ENCODE assay signal across 7 cellular contexts in genomic region chr9:21030389-21031035, GRCh38. TPM values are rescaled to one million over a fixed set of nuclear protein-coding genes. Genes with fewer than 3 reads are reported as not detected.
DNase-seq lines count a peak whose midpoint lies in the region; ATAC-seq and TF ChIP-seq lines count a peak whose summit lies in the region.

No MANE protein-coding gene starts in this region.

- peaks cover 7% of the 10 kb centered on the region for H3K4me1 ChIP-seq in IMR-90 (ENCODE audit: control insufficient read depth, insufficient read depth, low read length)
- H3K4me1 ChIP-seq in thoracic aorta (ENCODE audit: control insufficient read depth in 1 of 2, low read depth in 2 of 2) = peaks cover 0 to 18% of the 10 kb centered on the region in 2 donors

- no peak overlapping the region for H2BK15ac ChIP-seq in IMR-90 (ENCODE audit: low read depth, low read length)

- no peak overlapping the region for H3K9ac ChIP-seq in IMR-90 (ENCODE audit: low read depth, low read length)

- CTCF ChIA-PET in IMR-90 (lab: Yijun Ruan, JAX) = no interaction called here

- H3K79me1 ChIP-seq in IMR-90 (ENCODE audit: low read depth in 1 of 2, low read length in 2 of 2) = no peaks in the 10 kb centered on the region

- no peaks in the 10 kb centered on the region for H3K27me3 ChIP-seq in IMR-90 (ENCODE audit: control insufficient read depth, insufficient read depth, low read length)
- H3K27me3 ChIP-seq in thoracic aorta (replicated peaks; ENCODE audit: insufficient read depth) = no peaks in the 10 kb centered on the region

- no peak overlapping the region for H3K18ac ChIP-seq in IMR-90 (ENCODE audit: low read depth, low read length)

- H3K9me1 ChIP-seq in IMR-90 (ENCODE audit: insufficient read depth, low read length) = peaks cover 5% of the 10 kb centered on the region; the same call in 1 of the 2 replicates

- H2BK120ac ChIP-seq in IMR-90 (ENCODE audit: low read depth, low read length) = no peak overlapping the region

- H3K27ac ChIP-seq in IMR-90 (ENCODE audit: insufficient read depth, low read length) = no peak overlapping the region
- H3K27ac ChIP-seq in angular gyrus (ENCODE audit: low read depth, low read length) = peak overlapping the region; percentile 71
- H3K27ac ChIP-seq in thoracic aorta = peak overlapping the region; percentile 74 to 78

- H3K4ac ChIP-seq in IMR-90 (ENCODE audit: low read depth, low read length) = 0 out of 2 replicates have a peak overlapping the region, but pooled peaks have one; percentile 15

- no CpG with 5 or more reads among the region's 5 CpGs for WGBS in IMR-90 (ENCODE audit: extremely low coverage in 2 of 2, insufficient read length in 1 of 2), 2 experiments

- no peak overlapping the region; the same call in 1 of the 2 replicates for H3K14ac ChIP-seq in IMR-90 (replicated peaks; ENCODE audit: low read depth, low read length)

- no peak overlapping the region for H3K23ac ChIP-seq in IMR-90 (ENCODE audit: low read depth, low read length)

- H4K91ac ChIP-seq in IMR-90 (ENCODE audit: insufficient read depth, low read depth, low read length) = no peak overlapping the region

- H3K4me3 ChIP-seq in IMR-90 (ENCODE audit: insufficient read depth, low read depth, low read length) (no peak overlapping the region), thoracic aorta (peak overlapping the region; percentile 81)

- H3K9me3 ChIP-seq in IMR-90 (ENCODE audit: control insufficient read depth, insufficient read depth, low read length) = no peaks in the 10 kb centered on the region
- no peaks in the 10 kb centered on the region for H3K9me3 ChIP-seq in thoracic aorta

- no peak overlapping the region for H2BK20ac ChIP-seq in IMR-90 (ENCODE audit: low read depth, low read length)

- dilution Hi-C loops in IMR-90 (cut with HindIII; ENCODE audit: low sequenced_read_pairs, unreplicated experiment) = no loop called here

- in situ Hi-C loops in GM13976 (cut with MboI; ENCODE audit: low sequenced_read_pairs, unreplicated experiment) (no loop called here), IMR-90 (cut with MboI; ENCODE audit: low sequenced_read_pairs) (no loop called here)

- TF ChIP-seq CTCF in GM13976 (IDR thresholded peaks at IDR 0.05; ENCODE audit: borderline replicate concordance, control extremely low read depth, extremely low read depth, insufficient read depth, missing control alignments) (no peak), IMR-90 (conservative IDR thresholded peaks at IDR 0.05; ENCODE audit: low read depth, low read length) (no peak), thoracic aorta (IDR thresholded peaks at IDR 0.05) (no peak)

- no peak overlapping the region for H3K56ac ChIP-seq in IMR-90 (ENCODE audit: extremely low read depth, insufficient read depth, low read length)

- TF ChIP-seq POLR2A in IMR-90 (IDR thresholded peaks at IDR 0.05; ENCODE audit: low read depth, low read length) = no peak

- no peak overlapping the region for H2AK5ac ChIP-seq in IMR-90 (ENCODE audit: low read depth, low read length)

- ATAC-seq in GM21576 (IDR thresholded peaks at IDR 0.05; ENCODE audit: unreplicated experiment) (peak; percentile 79), IMR-90 (ENCODE audit: low read depth) (no peak), thoracic aorta (ENCODE audit: insufficient number of reproducible peaks, low FRiP score, low read depth) (peak; percentile 42)

- intact Hi-C loops in IMR-90 (cut with micrococcal nuclease) = no loop called here

- H3K36me3 ChIP-seq in IMR-90 (ENCODE audit: control insufficient read depth, insufficient read depth, low read length) (no peaks in the 10 kb centered on the region), thoracic aorta (no peaks in the 10 kb centered on the region)

- BruUV-seq in IMR-90 (replicated peaks; lab: Mats Ljungman, UMichigan) = no TSS peak

- DNase-seq in GM13976 (ENCODE audit: low spot score) (peak; percentile 72), IMR-90 (peak; percentile 12), iris pigment epithelial cell (ENCODE audit: low read depth) (peak; percentile 78), thoracic aorta (ENCODE audit: low spot score) (no peak), NCI-H1105 treated with DMSO at 0.1 percent for 48 hours (lab: John Stamatoyannopoulos, UW) (no peak)

- no peaks in the 10 kb centered on the region for H4K20me1 ChIP-seq in IMR-90 (ENCODE audit: insufficient read depth, low read length)

- TF ChIP-seq RAD21 in IMR-90 (IDR thresholded peaks at IDR 0.05; ENCODE audit: low read length) = no peak

- H3K4me2 ChIP-seq in IMR-90 (ENCODE audit: low read depth, low read length) = peak overlapping the region; percentile 49

- POLR2A ChIA-PET in IMR-90 (lab: Charles Lee; ENCODE audit: unreplicated experiment) = interaction anchor here (0.6 kb wide), 1 partner anchor 333 kb away, joined by 3 read pairs; no protein-coding TSS in a partner anchor

- no peak overlapping the region for H4K5ac ChIP-seq in IMR-90 (ENCODE audit: low read depth, low read length)

- H2AFZ ChIP-seq in IMR-90 (replicated peaks; ENCODE audit: low read length, poor library complexity) = no peak overlapping the region

- H2BK5ac ChIP-seq in IMR-90 (ENCODE audit: low read depth, low read length, poor library complexity, severe bottlenecking) = no peak overlapping the region

- H2AK9ac ChIP-seq in IMR-90 (replicated peaks; ENCODE audit: low read depth, low read length, poor library complexity) = no peak overlapping the region

- H4K8ac ChIP-seq in IMR-90 (ENCODE audit: low read depth in 2 of 2, low read length in 2 of 2) = no peak overlapping the region; a peak in 1 of 4 replicates

TF ChIP-seq in IMR-90, 13 proteins besides CTCF, POLR2A, EP300 and RAD21:
- no peak for TF ChIP-seq MXI1 (IDR thresholded peaks at IDR 0.05; ENCODE audit: borderline replicate concordance, low read depth, low read length)
- no peak for TF ChIP-seq ELK1 (IDR thresholded peaks at IDR 0.05; ENCODE audit: borderline replicate concordance, low read depth, low read length)
- TF ChIP-seq CHD1 (IDR thresholded peaks at IDR 0.05; ENCODE audit: low read depth, low read length) = no peak
- no peak for TF ChIP-seq MAZ (IDR thresholded peaks at IDR 0.05; ENCODE audit: borderline replicate concordance, low read depth, low read length)
- TF ChIP-seq RCOR1 (IDR thresholded peaks at IDR 0.05; ENCODE audit: insufficient replicate concordance, low read length) = no peak
- no peak for TF ChIP-seq FOS (IDR thresholded peaks at IDR 0.05; ENCODE audit: low read depth, low read length)
- no peak for TF ChIP-seq BHLHE40 (IDR thresholded peaks at IDR 0.05; ENCODE audit: low read depth, low read length)
- no peak for TF ChIP-seq CEBPB (IDR thresholded peaks at IDR 0.05; ENCODE audit: low read depth, low read length)
- TF ChIP-seq SMC3 (IDR thresholded peaks at IDR 0.05; ENCODE audit: low read depth, low read length) = no peak
- TF ChIP-seq USF2 (IDR thresholded peaks at IDR 0.05; ENCODE audit: low read depth, low read length) = no peak
- TF ChIP-seq NFE2L2 (IDR thresholded peaks at IDR 0.05; ENCODE audit: low read depth, low read length) = no peak
- TF ChIP-seq MAFK (IDR thresholded peaks at IDR 0.05; ENCODE audit: low read depth, low read length) = no peak
- TF ChIP-seq RFX5 (IDR thresholded peaks at IDR 0.05; ENCODE audit: low read depth, low read length) = no peak

RNA-seq across cellular contexts. Expression of gene HACD4, which starts 0.9 kb away (rescaled TPM):
- 2.2 and 2.8 TPM in 2 replicates for total RNA-seq in IMR-90 (2012; rRNA removed)
- polyA plus RNA-seq in IMR-90 (2012; rRNA removed) = 1.5 and 1.9 TPM in 2 replicates
- 0.37 and 0.59 TPM in 2 replicates for polyA plus RNA-seq in IMR-90 (2012; cell fraction: cytosol; rRNA removed)
- 0.22 and 1.9 TPM in 2 replicates for polyA plus RNA-seq in IMR-90 (2012; cell fraction: nucleus; rRNA removed; ENCODE audit: low replicate concordance)
- 1 to 10 TPM; 2.0 to 8.4 TPM for total RNA-seq in thoracic aorta

RNA-seq across cellular contexts. Expression of gene IFNB1, which starts 47.2 kb away (rescaled TPM):
- total RNA-seq in IMR-90 (2012; rRNA removed) (not detected in 2 replicates), thoracic aorta (not detected)
- not detected in 2 replicates for polyA plus RNA-seq in IMR-90 (2012; rRNA removed)
- not detected in 2 replicates for polyA plus RNA-seq in IMR-90 (2012; cell fraction: cytosol; rRNA removed)
- polyA plus RNA-seq in IMR-90 (2012; cell fraction: nucleus; rRNA removed; ENCODE audit: low replicate concordance) = not detected in 2 replicates

Comparison
In these comparisons a context has a peak if more than half of its experiments do, and no peak if none do; other contexts are left out.
1. DNase-seq: peak in GM13976 (single experiment), IMR-90 (single experiment) and iris pigment epithelial cell (single experiment); none in thoracic aorta (single experiment) and NCI-H1105 treated with DMSO at 0.1 percent for 48 hours (single experiment).